In the genomic region with DNA sequence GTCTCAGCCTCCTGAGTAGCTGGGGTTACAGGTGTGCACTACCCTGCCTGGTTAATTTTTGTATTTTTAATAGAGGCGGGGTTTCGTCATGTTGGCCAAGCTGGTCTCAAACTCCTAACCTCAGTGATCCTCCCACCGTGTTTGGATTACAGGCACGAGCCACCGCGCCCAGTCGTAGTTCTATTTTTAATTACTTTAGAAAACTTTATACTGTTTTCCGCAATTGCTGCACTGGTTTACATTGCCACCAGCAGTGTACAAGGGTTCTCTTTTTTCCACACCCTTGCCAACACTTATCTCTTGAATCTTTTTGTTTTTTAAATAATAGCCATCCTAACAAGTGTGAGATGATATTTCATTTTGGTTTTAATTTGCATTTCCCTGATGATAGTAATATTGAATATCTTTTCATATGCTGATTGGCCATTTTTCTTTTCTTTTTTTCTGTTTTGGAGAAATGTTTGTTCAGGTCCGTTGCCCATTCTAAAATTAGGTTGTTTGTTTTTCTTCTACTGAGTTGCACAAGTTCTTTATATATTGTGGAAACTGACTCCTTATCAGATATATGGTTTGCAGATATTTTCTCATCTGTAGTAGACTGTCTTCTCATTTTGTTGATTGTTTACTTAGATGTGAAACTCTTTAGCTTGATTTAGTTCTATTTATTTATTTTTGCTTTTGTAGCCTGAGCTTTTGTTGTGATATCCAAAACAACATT, we compare ENCODE assay signal across 22 cellular contexts.
"Had no signal": no experiment of that assay in that cellular context is flagged by ENCODE, and none has a peak within 500 bp of the region (broad histone marks: within the 10 kb centered on the region; RNA-seq: fewer than 3 reads in every experiment).

No MANE protein-coding gene starts in this region.

- ATAC-seq: Panc1, PC-3 had no signal

- H3K27ac ChIP-seq: RWPE1 had no signal

- DNase-seq: Karpas-422; KG1; MG63; NCI-H1092 treated with DMSO at 0.1 percent for 48 hours; NCI-H1436; NCI-H187; NCI-H2029; NCI-H2081 treated with DMSO at 0.1 percent for 48 hours; NCI-H2171; NCI-H226; NCI-H446; NCI-H510A; NCI-H524 treated with DMSO at 0.1 percent for 48 hours; NCI-H69; NCI-H774; NK-92 treated with Interleukin-12 subunit alpha and Interleukin-12 subunit beta, amount 100 ng/mL, for 24 hours; PC-3; SHP77; SK-N-SH; SW 1271 had no signal
